ENCODE assay signal across 21 cellular contexts in the genomic region with DNA sequence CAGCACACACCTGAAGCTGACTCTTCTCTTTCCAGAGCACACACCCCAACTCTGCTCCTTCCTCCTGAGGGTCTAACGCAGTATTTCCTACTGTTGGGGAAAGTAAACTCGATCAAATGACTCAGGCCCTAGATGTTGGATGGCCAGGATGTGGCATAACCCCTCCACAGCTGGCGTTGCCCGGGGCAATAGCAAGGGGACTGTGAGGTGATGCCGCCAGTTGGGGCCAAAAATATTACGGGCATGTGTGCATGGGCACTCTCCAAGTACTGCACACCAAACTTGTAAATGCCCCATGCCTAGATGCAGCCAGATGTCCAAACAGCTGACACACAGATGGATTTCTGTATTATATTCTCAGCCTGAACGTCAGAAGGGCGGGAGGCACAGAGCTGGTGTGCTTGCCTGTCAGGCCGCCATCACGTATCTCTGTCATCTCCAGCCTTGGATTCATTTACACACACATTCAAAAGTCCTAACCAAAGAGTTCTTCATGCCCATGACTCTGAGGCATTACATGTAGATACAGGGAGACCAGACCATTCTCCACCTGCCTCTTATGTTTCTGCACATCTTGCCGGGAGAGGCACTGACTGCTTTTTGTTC.
DNase-seq lines count a peak whose midpoint lies in the region; ATAC-seq, FAIRE-seq and TF ChIP-seq lines count a peak whose summit lies in the region.
"Had no signal": no experiment of that assay in that cellular context is flagged by ENCODE, and none has a peak within 500 bp of the region (broad histone marks: within the 10 kb centered on the region; RNA-seq: fewer than 3 reads in every experiment).

No MANE protein-coding gene starts in this region.

- H3K9ac ChIP-seq in neural progenitor cell, result no peak overlapping the region

- H3K27ac ChIP-seq in neural progenitor cell, result no peak overlapping the region
- H3K27ac ChIP-seq: A549 had no signal

- H3K27ac Mint-ChIP-seq in activated CD4-positive, alpha-beta T cell treated with anti-CD3 and anti-CD28 coated beads, Interleukin-2, amount 10 ng/mL, durations not matched to agents 24 days and 14 days, result no peak overlapping the region
- H3K27ac Mint-ChIP-seq in neural progenitor cell, result no peak overlapping the region
- H3K27ac Mint-ChIP-seq: CD4-positive, alpha-beta memory T cell; GM23338 had no signal

- no peaks in the 10 kb centered on the region for H3K27me3 Mint-ChIP-seq in activated CD4-positive, alpha-beta T cell treated with anti-CD3 and anti-CD28 coated beads, Interleukin-2, amount 10 ng/mL, durations not matched to agents 24 days and 14 days
- peaks cover 4% of the 10 kb centered on the region for H3K27me3 Mint-ChIP-seq in neural progenitor cell (ENCODE audit: insufficient read depth, low read depth)
- H3K27me3 Mint-ChIP-seq: CD4-positive, alpha-beta memory T cell had no signal

- no peak overlapping the region for H3K4me3 Mint-ChIP-seq in activated CD4-positive, alpha-beta T cell treated with anti-CD3 and anti-CD28 coated beads, Interleukin-2, amount 10 ng/mL, durations not matched to agents 24 days and 14 days
- no peak overlapping the region for H3K4me3 Mint-ChIP-seq in neural progenitor cell
- H3K4me3 Mint-ChIP-seq: CD4-positive, alpha-beta memory T cell; GM23338 had no signal

- no peaks in the 10 kb centered on the region for H4K20me1 ChIP-seq in neural progenitor cell (ENCODE audit: low read depth)

- H3K27me3 ChIP-seq in neural progenitor cell, result no peaks in the 10 kb centered on the region

- H3K9me3 ChIP-seq in neural progenitor cell (ENCODE audit: low read depth), result no peaks in the 10 kb centered on the region
- H3K9me3 ChIP-seq: A549 had no signal

- no peak for FAIRE-seq in frontal cortex (lab: Jason Lieb, UNC)
- FAIRE-seq: A549, G401.6, GM12892, H54 had no signal

- no peaks in the 10 kb centered on the region for H3K36me3 Mint-ChIP-seq in activated CD4-positive, alpha-beta T cell treated with anti-CD3 and anti-CD28 coated beads, Interleukin-2, amount 10 ng/mL, durations not matched to agents 24 days and 14 days (ENCODE audit: low read depth)
- H3K36me3 Mint-ChIP-seq in neural progenitor cell, result no peaks in the 10 kb centered on the region
- H3K36me3 Mint-ChIP-seq: CD4-positive, alpha-beta memory T cell had no signal

- H3K4me1 ChIP-seq in neural progenitor cell, result peaks cover 3% of the 10 kb centered on the region
- H3K4me1 ChIP-seq: A549 had no signal

- no peak for TF ChIP-seq CTCF in neural progenitor cell (IDR thresholded peaks at IDR 0.05)

- H3K4me3 ChIP-seq in neural progenitor cell, result no peak overlapping the region
- H3K4me3 ChIP-seq: A549, GM23338 had no signal

- intact Hi-C loops in activated CD4-positive, alpha-beta T cell treated with anti-CD3 and anti-CD28 coated beads, Interleukin-2, amount 10 ng/mL, durations not matched to agents 24 days and 14 days (cut with micrococcal nuclease), result no loop called here

- no peaks in the 10 kb centered on the region for H3F3A ChIP-seq in neural progenitor cell (ENCODE audit: low read depth)

- H2AFZ ChIP-seq in neural progenitor cell (replicated peaks), result no peak overlapping the region
- H2AFZ ChIP-seq: GM23338 had no signal

- no peak for ATAC-seq in GM19351 (IDR thresholded peaks at IDR 0.05; ENCODE audit: unreplicated experiment)
- ATAC-seq: A549, GM23338 had no signal

- H3K9me3 Mint-ChIP-seq in activated CD4-positive, alpha-beta T cell treated with anti-CD3 and anti-CD28 coated beads, Interleukin-2, amount 10 ng/mL, durations not matched to agents 24 days and 14 days, result no peaks in the 10 kb centered on the region
- H3K9me3 Mint-ChIP-seq in neural progenitor cell, result no peaks in the 10 kb centered on the region
- H3K9me3 Mint-ChIP-seq: GM23338 had no signal

- no peaks in the 10 kb centered on the region for H3K36me3 ChIP-seq in neural progenitor cell

- peak; percentile 29 for DNase-seq in activated CD4-positive, alpha-beta T cell treated with anti-CD3 and anti-CD28 coated beads, Interleukin-2, amount 10 ng/mL, durations not matched to agents 24 days and 14 days
- no peak for DNase-seq in activated CD4-positive, alpha-beta T cell treated with anti-CD3 and anti-CD28 coated beads, Interleukin-2, amount 50 U/mL, for 1 hour
- DNase-seq in M059J (ENCODE audit: low read depth) (peak; percentile 12), RPMI7951 (ENCODE audit: low read depth) (peak; percentile 95), neural progenitor cell (ENCODE audit: low spot score) (no peak), frontal cortex (ENCODE audit: low spot score in 2 of 2) (no peak)
- DNase-seq: 8988T; ACHN; C1 segment of cervical spinal cord; Calu3; CD4-positive, alpha-beta memory T cell; COR-L47; DMS53; DMS79 treated with DMSO at 0.1 percent for 48 hours; HCEC 1CT had no signal

- no peaks in the 10 kb centered on the region for H3K79me2 ChIP-seq in neural progenitor cell (ENCODE audit: low read depth)

- H3K4me2 ChIP-seq in neural progenitor cell, result no peak overlapping the region
- H3K4me2 ChIP-seq: A549, GM23338 had no signal

- no peaks in the 10 kb centered on the region for H3K4me1 Mint-ChIP-seq in activated CD4-positive, alpha-beta T cell treated with anti-CD3 and anti-CD28 coated beads, Interleukin-2, amount 10 ng/mL, durations not matched to agents 24 days and 14 days
- peaks cover 4% of the 10 kb centered on the region for H3K4me1 Mint-ChIP-seq in neural progenitor cell
- H3K4me1 Mint-ChIP-seq: CD4-positive, alpha-beta memory T cell had no signal

Comparison
In these comparisons a context has a peak if more than half of its experiments do, and no peak if none do; other contexts are left out.
1. DNase-seq: peak in activated CD4-positive, alpha-beta T cell treated with anti-CD3 and anti-CD28 coated beads, Interleukin-2, amount 10 ng/mL, durations not matched to agents 24 days and 14 days (single experiment), M059J (single experiment) and RPMI7951 (single experiment); none in activated CD4-positive, alpha-beta T cell treated with anti-CD3 and anti-CD28 coated beads, Interleukin-2, amount 50 U/mL, for 1 hour (single experiment), neural progenitor cell (single experiment) and frontal cortex (0 of 2).